Comparison of ENCODE assay signal across 29 cellular contexts in genomic region chr13:71015516-71015915, GRCh38.
"Had no signal": no experiment of that assay in that cellular context is flagged by ENCODE, and none has a peak within 500 bp of the region (broad histone marks: within the 10 kb centered on the region; RNA-seq: fewer than 3 reads in every experiment).

No MANE protein-coding gene starts in this region.

- H3K4me1 ChIP-seq: colonic mucosa, esophagus squamous epithelium, heart right ventricle, parathyroid adenoma, prostate gland, right atrium auricular region, testis, tibial artery, upper lobe of right lung, vagina had no signal

- H3K27ac ChIP-seq: colonic mucosa, esophagus squamous epithelium, heart right ventricle, neutrophil, parathyroid adenoma, prostate gland, right atrium auricular region, testis, tibial artery, upper lobe of right lung, vagina had no signal

- H3K4me3 ChIP-seq: colonic mucosa, esophagus squamous epithelium, heart right ventricle, lung, prostate gland, right atrium auricular region, tibial artery, upper lobe of right lung, vagina had no signal

- H3K4me1 Mint-ChIP-seq: central memory CD8-positive, alpha-beta T cell; immature natural killer cell; memory B cell; natural killer cell; neural crest cell; stimulated activated memory B cell treated with anti-CD40 and anti-IgM and Interleukin-4, amounts not matched to agents 10 μg/mL and 1 μg/mL and 100 μg/mL, for 72 hours had no signal

- H3K9me3 Mint-ChIP-seq: stimulated activated memory B cell treated with anti-CD40 and anti-IgM and Interleukin-4, amounts not matched to agents 10 μg/mL and 1 μg/mL and 100 μg/mL, for 72 hours had no signal

- DNase-seq: colonic mucosa; effector memory CD4-positive, alpha-beta T cell; erythroblast; esophagus squamous epithelium; foreskin melanocyte; glutamatergic neuron; heart right ventricle; hypothalamus; immature natural killer cell; natural killer cell; stimulated activated CD4-positive, alpha-beta T cell treated with anti-CD3 and anti-CD28 coated beads, Interleukin-4, amount 100 ng/mL, for 4 hours; stimulated activated naive CD8-positive, alpha-beta T cell treated with anti-CD3 and anti-CD28 coated beads, Interleukin-15, Interleukin-2, amounts not matched to agents 100 U/mL and 50 U/mL, for 24 hours; substantia nigra; testis; tibial artery; upper lobe of right lung had no signal

- H3K27me3 Mint-ChIP-seq: central memory CD8-positive, alpha-beta T cell; dendritic cell treated with granulocyte-macrophage colony-stimulating factor and Interleukin-4, amounts not matched to agents 40 ng/mL and 50 ng/mL, for 4 days; memory B cell; stimulated activated memory B cell treated with anti-CD40 and anti-IgM and Interleukin-4, amounts not matched to agents 10 μg/mL and 1 μg/mL and 100 μg/mL, for 72 hours had no signal

- H3K9me3 ChIP-seq: colonic mucosa, esophagus squamous epithelium, heart right ventricle, neutrophil, prostate gland, right atrium auricular region, testis, tibial artery, upper lobe of right lung, vagina had no signal

- H3K9ac ChIP-seq: parathyroid adenoma had no signal

- H3K27ac Mint-ChIP-seq: dendritic cell treated with granulocyte-macrophage colony-stimulating factor and Interleukin-4, amounts not matched to agents 40 ng/mL and 50 ng/mL, for 4 days; immature natural killer cell; memory B cell; natural killer cell; stimulated activated memory B cell treated with anti-CD40 and anti-IgM and Interleukin-4, amounts not matched to agents 10 μg/mL and 1 μg/mL and 100 μg/mL, for 72 hours had no signal

- H3K4me3 Mint-ChIP-seq: central memory CD8-positive, alpha-beta T cell; dendritic cell treated with granulocyte-macrophage colony-stimulating factor and Interleukin-4, amounts not matched to agents 40 ng/mL and 50 ng/mL, for 4 days; immature natural killer cell; memory B cell; natural killer cell; neural crest cell; stimulated activated memory B cell treated with anti-CD40 and anti-IgM and Interleukin-4, amounts not matched to agents 10 μg/mL and 1 μg/mL and 100 μg/mL, for 72 hours had no signal

- H3K27me3 ChIP-seq: colonic mucosa, esophagus squamous epithelium, heart right ventricle, neutrophil, right atrium auricular region, testis, tibial artery, upper lobe of right lung, vagina had no signal

- H3K36me3 ChIP-seq: colonic mucosa, esophagus squamous epithelium, heart right ventricle, neutrophil, prostate gland, right atrium auricular region, tibial artery, upper lobe of right lung, vagina had no signal

- ATAC-seq: heart right ventricle; left lobe of liver; natural killer cell; sciatic nerve; stimulated activated memory B cell treated with anti-CD40 and anti-IgM and Interleukin-4, amounts not matched to agents 10 μg/mL and 1 μg/mL and 100 μg/mL, for 72 hours; stimulated activated naive CD8-positive, alpha-beta T cell treated with anti-CD3 and anti-CD28 coated beads, Interleukin-15, Interleukin-2, amounts not matched to agents 100 U/mL and 50 U/mL, for 24 hours; upper lobe of right lung had no signal

- H3K36me3 Mint-ChIP-seq: immature natural killer cell; memory B cell; natural killer cell; stimulated activated memory B cell treated with anti-CD40 and anti-IgM and Interleukin-4, amounts not matched to agents 10 μg/mL and 1 μg/mL and 100 μg/mL, for 72 hours had no signal
